ENCODE assay signal across 18 cellular contexts in genomic region chr4:19152264-19152663, GRCh38.
DNase-seq lines count a peak whose midpoint lies in the region; ATAC-seq, FAIRE-seq and TF ChIP-seq lines count a peak whose summit lies in the region.
"Had no signal": no experiment of that assay in that cellular context is flagged by ENCODE, and none has a peak within 500 bp of the region (broad histone marks: within the 10 kb centered on the region; RNA-seq: fewer than 3 reads in every experiment).

No MANE protein-coding gene starts in this region.

- no peak overlapping the region for H3K9ac ChIP-seq in GM12878 (ENCODE audit: control insufficient read depth, insufficient read depth, low read length)

- in situ Hi-C loops in GM12878 (cut with MboI), result loop anchor here (25.0 kb wide), 1 partner anchor 110 kb away; no protein-coding TSS in a partner anchor

- H3K79me2 ChIP-seq in GM23338 (replicated peaks; ENCODE audit: insufficient read depth), result no peaks in the 10 kb centered on the region
- no peaks in the 10 kb centered on the region for H3K79me2 ChIP-seq in GM12878 (ENCODE audit: control insufficient read depth, insufficient read depth, low read length)

- no peaks in the 10 kb centered on the region; the same call in 1 of the 3 replicates for H3K9me3 ChIP-seq in GM12878 (replicated peaks; ENCODE audit: control insufficient read depth, insufficient read depth, low read length)
- H3K9me3 ChIP-seq in ovary, result no peaks in the 10 kb centered on the region
- H3K9me3 ChIP-seq: A549, BE2C had no signal

- TF ChIP-seq POLR2A in GM12878 (IDR thresholded peaks at IDR 0.05; ENCODE audit: low read depth, low read length) (no peak), ovary (IDR thresholded peaks at IDR 0.05) (no peak)

- intact Hi-C loops in GM12878 (cut with micrococcal nuclease; ENCODE audit: unreplicated experiment), result no loop called here
- intact Hi-C loops in ovary (cut with DNase I), result no loop called here

- DNase-seq in GM23338 (ENCODE audit: low spot score) (no peak), GM12878 (ENCODE audit: low read depth, low spot score) (no peak), NCI-H1436 (lab: John Stamatoyannopoulos, UW) (no peak), ovary (no peak)
- DNase-seq: BE2C; CD4-positive, alpha-beta memory T cell; DMS153; DMS79 treated with DMSO at 0.1 percent for 48 hours; GDM1; HCEC 1CT; HFFc6; KG1 had no signal

- no peaks in the 10 kb centered on the region for H3K27me3 Mint-ChIP-seq in GM23338 (ENCODE audit: insufficient read depth, low read depth, poor library complexity)
- H3K27me3 Mint-ChIP-seq: CD4-positive, alpha-beta memory T cell; IgD-negative memory B cell had no signal

- TF ChIP-seq CTCF in GM23338 (conservative IDR thresholded peaks at IDR 0.05; ENCODE audit: low read depth in 2 of 2), result no peak
- TF ChIP-seq CTCF in GM12878 (IDR thresholded peaks at IDR 0.05 in 2 of 3, conservative IDR thresholded peaks at IDR 0.05 in 1 of 3; ENCODE audit: control insufficient read depth in 2 of 3, extremely low read depth in 1 of 3, insufficient read depth in 1 of 3, low read depth in 3 of 3, low read length in 3 of 3), result no peak
- TF ChIP-seq CTCF in ovary (IDR thresholded peaks at IDR 0.05), result no peak

- H3K4me1 ChIP-seq in GM23338 (ENCODE audit: insufficient read depth) (no peaks in the 10 kb centered on the region), GM12878 (ENCODE audit: control insufficient read depth, insufficient read depth, low read length) (no peaks in the 10 kb centered on the region), ovary (ENCODE audit: insufficient read depth) (no peaks in the 10 kb centered on the region)
- H3K4me1 ChIP-seq: A549, BE2C had no signal

- no peak overlapping the region for H3K4me3 ChIP-seq in GM23338
- no peak overlapping the region for H3K4me3 ChIP-seq in GM12878
- H3K4me3 ChIP-seq in ovary, result no peak overlapping the region
- H3K4me3 ChIP-seq: A549 had no signal

- H3K9me2 ChIP-seq in GM23338 (ENCODE audit: insufficient read depth), result no peaks in the 10 kb centered on the region

- RAD21 ChIA-PET in GM12878 (lab: Charles Lee; ENCODE audit: unreplicated experiment), result no interaction called here

- H3K9me3 Mint-ChIP-seq in GM23338, result peaks cover 33% of the 10 kb centered on the region

- H3K27me3 ChIP-seq in GM23338 (ENCODE audit: insufficient read depth) (no peaks in the 10 kb centered on the region), GM12878 (replicated peaks in 1 of 2; ENCODE audit: control insufficient read depth in 2 of 2, insufficient read depth in 2 of 2, low read length in 1 of 2) (no peaks in the 10 kb centered on the region), ovary (no peaks in the 10 kb centered on the region)
- H3K27me3 ChIP-seq: BE2C had no signal

- POLR2A ChIA-PET in GM12878 (lab: Charles Lee), result no interaction called here

- CTCF ChIA-PET in GM12878 (lab: Yijun Ruan, JAX), result no interaction called here

- H3K36me3 Mint-ChIP-seq in GM23338 (ENCODE audit: low read depth), result peaks cover 35% of the 10 kb centered on the region

- H2AFZ ChIP-seq in GM23338, result peak overlapping the region; percentile 72; the same call in 1 of the 2 replicates
- H2AFZ ChIP-seq in GM12878 (ENCODE audit: control insufficient read depth, low read depth, low read length), result no peak overlapping the region

- SMC1A ChIA-PET in GM12878 (lab: Charles Lee; ENCODE audit: uncharacterized antibody, unreplicated experiment), result no interaction called here

- no peaks in the 10 kb centered on the region for H3F3A ChIP-seq in GM23338 (replicated peaks; ENCODE audit: low read depth)

- ATAC-seq in GM23338, result no peak
- peak; percentile 52 for ATAC-seq in HG03432 (IDR thresholded peaks at IDR 0.05; ENCODE audit: unreplicated experiment)
- ATAC-seq in GM12878, result peak; percentile 35; the same call in 1 of the 3 replicates
- no peak for ATAC-seq in GM21576 (IDR thresholded peaks at IDR 0.05; ENCODE audit: unreplicated experiment)
- ATAC-seq: A549 had no signal

- no TSS peak for BruUV-seq in GM12878 (replicated peaks; lab: Mats Ljungman, UMichigan)

- H3K4me2 ChIP-seq in GM23338 (no peak overlapping the region), GM12878 (ENCODE audit: control insufficient read depth, insufficient read depth) (no peak overlapping the region)
- H3K4me2 ChIP-seq: A549 had no signal

- no peak for TF ChIP-seq RAD21 in GM12878 (IDR thresholded peaks at IDR 0.05; ENCODE audit: insufficient read depth, low read depth, low read length)

- no peak overlapping the region for H3K4me3 Mint-ChIP-seq in GM23338
- H3K4me3 Mint-ChIP-seq: CD4-positive, alpha-beta memory T cell; HFFc6; IgD-negative memory B cell had no signal

- H4K20me1 ChIP-seq in GM23338 (replicated peaks; ENCODE audit: insufficient read depth) (no peaks in the 10 kb centered on the region), GM12878 (ENCODE audit: control insufficient read depth, insufficient read depth) (no peaks in the 10 kb centered on the region)

- FAIRE-seq in GM12878 (lab: Jason Lieb, UNC), result no peak
- FAIRE-seq: A549, D721Med had no signal

- H3K27ac ChIP-seq in GM23338 (ENCODE audit: low read depth), result no peak overlapping the region
- peak overlapping the region; percentile 39; the same call in 1 of the 2 replicates for H3K27ac ChIP-seq in GM12878 (ENCODE audit: control insufficient read depth, insufficient read depth)
- no peak overlapping the region for H3K27ac ChIP-seq in ovary
- H3K27ac ChIP-seq: A549, C4-2B had no signal

- H3K4me1 Mint-ChIP-seq in GM23338, result peaks cover 3% of the 10 kb centered on the region; the same call in 1 of the 3 replicates
- H3K4me1 Mint-ChIP-seq: CD4-positive, alpha-beta memory T cell; IgD-negative memory B cell had no signal

- H3K27ac Mint-ChIP-seq in GM23338, result no peak overlapping the region
- H3K27ac Mint-ChIP-seq: CD4-positive, alpha-beta memory T cell; HFFc6; IgD-negative memory B cell had no signal

- TF ChIP-seq EP300 in GM12878 (IDR thresholded peaks at IDR 0.05; ENCODE audit: borderline replicate concordance in 1 of 2, control insufficient read depth in 1 of 2, low read depth in 2 of 2, low read length in 2 of 2), result no peak
- no peak for TF ChIP-seq EP300 in ovary (IDR thresholded peaks at IDR 0.05)

- 0% methylated on average over 2 of the region's 2 CpGs for WGBS in GM12878 (ENCODE audit: insufficient coverage, insufficient replicate concordance, low lambda C conversion rate, missing lambda C conversion rate)
- WGBS in ovary, 3 donors, result 77 to 93% (median 78%) methylated on average over 2 of the region's 2 CpGs

- H3K36me3 ChIP-seq in GM23338 (ENCODE audit: insufficient read depth), result peaks cover 6% of the 10 kb centered on the region; the same call in 1 of the 2 replicates
- H3K36me3 ChIP-seq in GM12878 (ENCODE audit: control insufficient read depth in 2 of 2, insufficient read depth in 2 of 2, low read length in 1 of 2), result no peaks in the 10 kb centered on the region
- no peaks in the 10 kb centered on the region for H3K36me3 ChIP-seq in ovary
- H3K36me3 ChIP-seq: BE2C had no signal

TF ChIP-seq in GM12878, 131 proteins besides CTCF, POLR2A, EP300 and RAD21:
- TF ChIP-seq BRCA1 (IDR thresholded peaks at IDR 0.05; ENCODE audit: low read depth, low read length), result no peak
- TF ChIP-seq RUNX3 (IDR thresholded peaks at IDR 0.05; ENCODE audit: low read length), result peak; percentile 54

Comparison
In these comparisons a context has a peak if more than half of its experiments do, and no peak if none do; other contexts are left out.
1. ATAC-seq: peak in HG03432 (single experiment) and GM12878 (single experiment); none in GM23338 (single experiment) and GM21576 (single experiment).